9 cellular contexts compared by ENCODE assay signal in the genomic region with DNA sequence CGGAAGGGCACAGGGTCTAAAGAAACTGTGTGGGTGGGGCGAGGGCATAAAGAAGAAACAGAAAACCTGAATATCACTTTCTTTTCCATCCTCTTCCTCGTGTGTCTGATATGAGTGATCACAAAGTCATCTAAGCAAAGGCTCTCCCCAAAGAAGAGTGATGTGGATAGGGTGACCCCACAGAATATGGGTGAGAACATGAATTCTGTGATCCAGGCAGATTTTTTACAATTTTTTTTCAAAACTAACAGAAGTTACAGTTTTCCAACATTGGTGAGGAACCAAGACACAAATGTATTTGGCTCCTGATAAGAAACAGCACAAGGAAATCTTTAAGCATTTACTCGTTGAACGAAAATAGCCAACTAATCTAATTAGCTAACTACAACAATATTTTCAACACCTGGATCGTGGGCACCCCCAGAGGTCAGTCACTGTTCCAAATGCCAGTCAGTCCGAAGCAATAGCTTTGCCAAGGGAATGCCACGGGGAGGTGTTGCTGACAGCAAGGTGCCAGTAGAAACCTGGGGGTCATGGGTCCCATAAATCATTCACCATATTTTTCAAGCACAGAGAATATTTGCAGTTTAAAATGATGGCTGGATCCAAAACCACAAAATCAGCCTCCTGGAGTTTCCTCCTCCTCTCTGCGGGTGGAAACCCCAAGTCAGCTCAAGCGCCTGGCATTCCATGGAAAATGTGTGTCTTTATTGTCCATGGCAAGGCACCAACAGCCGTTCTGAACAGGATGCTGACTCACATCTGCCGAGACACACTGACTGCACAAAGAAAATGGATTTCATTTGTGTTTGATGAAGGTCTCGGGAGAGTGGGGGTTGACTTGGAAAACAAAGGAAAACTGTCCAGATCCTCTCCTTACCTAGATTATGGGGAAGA. TPM values are rescaled to one million over a fixed set of nuclear protein-coding genes. Genes with fewer than 3 reads are reported as not detected.
DNase-seq lines count a peak whose midpoint lies in the region; ATAC-seq and TF ChIP-seq lines count a peak whose summit lies in the region.
"Had no signal": no experiment of that assay in that cellular context is flagged by ENCODE, and none has a peak within 500 bp of the region (broad histone marks: within the 10 kb centered on the region; RNA-seq: fewer than 3 reads in every experiment).

No MANE protein-coding gene starts in this region.

- intact Hi-C loops in activated CD4-positive, alpha-beta T cell treated with anti-CD3 and anti-CD28 coated beads for 36 hours (cut with DNase I, micrococcal nuclease): no loop called here

- peak overlapping the region; percentile 71 for H3K27ac ChIP-seq in parathyroid adenoma
- H3K27ac ChIP-seq: VCaP had no signal

- H3K4me3 Mint-ChIP-seq in activated CD4-positive, alpha-beta T cell treated with anti-CD3 and anti-CD28 coated beads for 36 hours: no peak overlapping the region
- H3K4me3 Mint-ChIP-seq in activated CD4-positive, alpha-beta T cell treated with anti-CD3 and anti-CD28 coated beads, Interleukin-2, amount 10 ng/mL, durations not matched to agents 7 days and 5 days: no peak overlapping the region

- peaks cover 16% of the 10 kb centered on the region for H3K4me1 ChIP-seq in parathyroid adenoma

- POLR2A ChIA-PET in activated CD4-positive, alpha-beta T cell treated with anti-CD3 and anti-CD28 coated beads for 36 hours (lab: Charles Lee): no interaction called here
- POLR2A ChIA-PET in activated CD4-positive, alpha-beta T cell treated with anti-CD3 and anti-CD28 coated beads, Interleukin-2, amount 10 ng/mL, durations not matched to agents 7 days and 5 days (lab: Charles Lee): interaction anchor here (0.6 kb wide), 1 partner anchor 306 kb away, joined by 3 read pairs; no protein-coding TSS in a partner anchor

- H3K9ac ChIP-seq in parathyroid adenoma: no peak overlapping the region

- H2AFZ ChIP-seq in parathyroid adenoma: no peak overlapping the region

- no peaks in the 10 kb centered on the region for H3K79me2 ChIP-seq in parathyroid adenoma

- in situ Hi-C loops in SK-MEL-5 (cut with HindIII; ENCODE audit: low pct_unique_long_range_greater_than_20kb, low sequenced_read_pairs): no loop called here

- TF ChIP-seq CTCF in parathyroid adenoma (IDR thresholded peaks at IDR 0.05): no peak

- H3K36me3 Mint-ChIP-seq in activated CD4-positive, alpha-beta T cell treated with anti-CD3 and anti-CD28 coated beads for 36 hours (ENCODE audit: low read depth): peaks cover 2% of the 10 kb centered on the region
- H3K36me3 Mint-ChIP-seq in activated CD4-positive, alpha-beta T cell treated with anti-CD3 and anti-CD28 coated beads, Interleukin-2, amount 10 ng/mL, durations not matched to agents 7 days and 5 days (ENCODE audit: low read depth): peaks cover 44% of the 10 kb centered on the region

- H3K27ac Mint-ChIP-seq in activated CD4-positive, alpha-beta T cell treated with anti-CD3 and anti-CD28 coated beads for 36 hours: no peak overlapping the region
- no peak overlapping the region for H3K27ac Mint-ChIP-seq in activated CD4-positive, alpha-beta T cell treated with anti-CD3 and anti-CD28 coated beads, Interleukin-2, amount 10 ng/mL, durations not matched to agents 7 days and 5 days

- ATAC-seq in activated CD4-positive, alpha-beta T cell treated with anti-CD3 and anti-CD28 coated beads for 36 hours: peak; percentile 39
- no peak for ATAC-seq in GM21447 (IDR thresholded peaks at IDR 0.05; ENCODE audit: unreplicated experiment)

- no peaks in the 10 kb centered on the region for H3K9me3 Mint-ChIP-seq in activated CD4-positive, alpha-beta T cell treated with anti-CD3 and anti-CD28 coated beads for 36 hours (ENCODE audit: low read depth)
- H3K9me3 Mint-ChIP-seq in activated CD4-positive, alpha-beta T cell treated with anti-CD3 and anti-CD28 coated beads, Interleukin-2, amount 10 ng/mL, durations not matched to agents 7 days and 5 days: no peaks in the 10 kb centered on the region

- CTCF ChIA-PET in activated CD4-positive, alpha-beta T cell treated with anti-CD3 and anti-CD28 coated beads for 36 hours (lab: Charles Lee): interaction anchor here (1.4 kb wide), 1 partner anchor 12 kb away, joined by 4 read pairs; no protein-coding TSS in a partner anchor
- CTCF ChIA-PET in activated CD4-positive, alpha-beta T cell treated with anti-CD3 and anti-CD28 coated beads, Interleukin-2, amount 10 ng/mL, durations not matched to agents 7 days and 5 days (lab: Charles Lee): no interaction called here

- H3K4me2 ChIP-seq in parathyroid adenoma (ENCODE audit: low read length): no peak overlapping the region

- no peaks in the 10 kb centered on the region for H3K27me3 ChIP-seq in parathyroid adenoma (ENCODE audit: control insufficient read depth, insufficient read depth, low read length)

- H3K4me3 ChIP-seq in parathyroid adenoma (ENCODE audit: low read depth, low read length): no peak overlapping the region

- H3K4me1 Mint-ChIP-seq in activated CD4-positive, alpha-beta T cell treated with anti-CD3 and anti-CD28 coated beads for 36 hours: peaks cover 13% of the 10 kb centered on the region
- peaks cover 6% of the 10 kb centered on the region for H3K4me1 Mint-ChIP-seq in activated CD4-positive, alpha-beta T cell treated with anti-CD3 and anti-CD28 coated beads, Interleukin-2, amount 10 ng/mL, durations not matched to agents 7 days and 5 days

- no peaks in the 10 kb centered on the region for H3K27me3 Mint-ChIP-seq in activated CD4-positive, alpha-beta T cell treated with anti-CD3 and anti-CD28 coated beads for 36 hours
- no peaks in the 10 kb centered on the region for H3K27me3 Mint-ChIP-seq in activated CD4-positive, alpha-beta T cell treated with anti-CD3 and anti-CD28 coated beads, Interleukin-2, amount 10 ng/mL, durations not matched to agents 7 days and 5 days

- DNase-seq in activated CD4-positive, alpha-beta T cell treated with anti-CD3 and anti-CD28 coated beads for 36 hours: peak; percentile 52
- no peak for DNase-seq in activated CD4-positive, alpha-beta T cell treated with anti-CD3 and anti-CD28 coated beads, Interleukin-2, amount 10 ng/mL, durations not matched to agents 7 days and 5 days
- DNase-seq in SK-MEL-5 (ENCODE audit: low read depth, low spot score) (peak; percentile 92), fibroblast of gingiva (ENCODE audit: low read depth) (peak; percentile 98), cerebellar nuclear complex (lab: John Stamatoyannopoulos, UW) (no peak)
- no peak for DNase-seq in effector CD8-positive, alpha-beta T cell (lab: John Stamatoyannopoulos, UW)

- no peaks in the 10 kb centered on the region for H3K36me3 ChIP-seq in parathyroid adenoma (ENCODE audit: control insufficient read depth, insufficient read depth, low read length)

- no peaks in the 10 kb centered on the region for H3K9me3 ChIP-seq in parathyroid adenoma (ENCODE audit: control insufficient read depth, low read length)

RNA-seq across cellular contexts. Expression of a gene that starts 26.7 kb away (rescaled TPM):
- 10 to 100 TPM; 65.9 to 80.2 TPM for total RNA-seq in activated CD4-positive, alpha-beta T cell treated with anti-CD3 and anti-CD28 coated beads for 36 hours
- total RNA-seq in activated CD4-positive, alpha-beta T cell treated with anti-CD3 and anti-CD28 coated beads, Interleukin-2, amount 10 ng/mL, durations not matched to agents 7 days and 5 days: 100 to 1,000 TPM; 438 to 488 TPM
- 397 and 436 TPM in 2 replicates for total RNA-seq in SK-MEL-5 (2014; rRNA removed; shearing (Covaris generic))
- 362 and 368 TPM in 2 replicates for polyA plus RNA-seq in SK-MEL-5 (2015; cell fraction: cytosol; rRNA removed)
- 109 and 130 TPM in 2 replicates for polyA plus RNA-seq in SK-MEL-5 (2015; cell fraction: nucleus; rRNA removed)

Comparison
In these comparisons a context has a peak if more than half of its experiments do, and no peak if none do; other contexts are left out.
1. DNase-seq: peak in activated CD4-positive, alpha-beta T cell treated with anti-CD3 and anti-CD28 coated beads for 36 hours (single experiment), SK-MEL-5 (single experiment) and fibroblast of gingiva (single experiment); none in activated CD4-positive, alpha-beta T cell treated with anti-CD3 and anti-CD28 coated beads, Interleukin-2, amount 10 ng/mL, durations not matched to agents 7 days and 5 days (single experiment), effector CD8-positive, alpha-beta T cell (single experiment) and cerebellar nuclear complex (0 of 2).